ENCODE assay signal across 1 cellular context in the genomic region with DNA sequence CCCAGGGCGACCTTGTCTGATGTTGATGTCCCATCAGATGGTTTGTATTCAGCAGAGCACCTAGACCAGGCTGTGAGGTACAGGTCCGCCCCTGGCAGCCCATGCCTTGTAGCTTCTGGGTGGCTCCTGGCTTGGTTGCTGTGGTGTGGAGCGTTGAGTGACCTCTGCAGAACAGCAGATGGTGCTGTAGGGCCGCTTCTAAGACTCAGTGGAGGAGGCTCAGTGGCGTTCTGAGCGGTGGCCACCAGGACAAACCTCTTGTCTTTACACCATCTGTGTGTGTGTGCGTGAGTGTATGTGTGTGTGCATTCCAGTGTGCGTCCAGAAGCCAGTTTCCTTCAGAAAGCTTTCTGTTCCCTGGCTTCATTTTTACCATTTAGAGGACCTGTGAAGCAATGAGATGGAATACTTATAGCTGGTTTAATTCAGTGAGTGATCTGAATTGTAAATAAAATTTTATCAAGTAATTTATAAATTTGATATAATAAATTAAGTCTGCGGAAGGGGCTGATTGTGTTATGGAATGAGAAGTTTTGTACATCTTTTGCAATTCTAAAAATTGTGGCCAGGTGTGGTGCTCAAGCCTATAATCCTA.
TF ChIP-seq lines count a peak whose summit lies in the region.

No MANE protein-coding gene starts in this region.

TF ChIP-seq in H1, 55 proteins besides CTCF, POLR2A, EP300 and RAD21:
- TF ChIP-seq TAF1 (IDR thresholded peaks at IDR 0.05; ENCODE audit: low read depth, low read length) = no peak
- TF ChIP-seq SIN3A (conservative IDR thresholded peaks at IDR 0.05 in 1 of 2, IDR thresholded peaks at IDR 0.05 in 1 of 2; ENCODE audit: low read depth in 1 of 2, low read length in 2 of 2) = 0 out of 4 replicates have a peak, but pooled peaks of 1 of the 2 experiments have one; percentile 30
- 0 out of 2 replicates have a peak, but pooled peaks have one; percentile 30 for TF ChIP-seq TCF12 (IDR thresholded peaks at IDR 0.05; ENCODE audit: low read depth, low read length)
- TF ChIP-seq GABPA (IDR thresholded peaks at IDR 0.05; ENCODE audit: borderline replicate concordance, insufficient read depth, low read length) = 0 out of 2 replicates have a peak, but pooled peaks have one; percentile 67
- TF ChIP-seq TEAD4 (IDR thresholded peaks at IDR 0.05; ENCODE audit: low read depth, low read length) = peak; percentile 82
- peak; percentile 66 for TF ChIP-seq CREB1 (IDR thresholded peaks at IDR 0.05)
- peak; percentile 48; the same call in 1 of the 2 replicates for TF ChIP-seq MAX (IDR thresholded peaks at IDR 0.05)
- TF ChIP-seq, protein P1, sequence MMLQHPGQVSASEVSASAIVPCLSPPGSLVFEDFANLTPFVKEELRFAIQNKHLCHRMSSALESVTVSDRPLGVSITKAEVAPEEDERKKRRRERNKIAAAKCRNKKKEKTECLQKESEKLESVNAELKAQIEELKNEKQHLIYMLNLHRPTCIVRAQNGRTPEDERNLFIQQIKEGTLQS (IDR thresholded peaks at IDR 0.05; ENCODE audit: insufficient read depth, low read depth, low read length) = no peak
- no peak for TF ChIP-seq SP4 (IDR thresholded peaks at IDR 0.05; ENCODE audit: low read length)
